Comparison of ENCODE assay signal across 8 cellular contexts in genomic region chr13:111115051-111115840, GRCh38. TPM values are rescaled to one million over a fixed set of nuclear protein-coding genes. Genes with fewer than 3 reads are reported as not detected.
DNase-seq lines count a peak whose midpoint lies in the region; ATAC-seq and TF ChIP-seq lines count a peak whose summit lies in the region.

Gene ARHGEF7 (plus strand): TSS chr13:111115310. CDS start chr13:111115527, 217 bp downstream.

- peak; percentile 45 for ATAC-seq in HG02642 (IDR thresholded peaks at IDR 0.05; ENCODE audit: poor library complexity, unreplicated experiment)
- ATAC-seq in activated CD8-positive, alpha-beta T cell treated with anti-CD3 and anti-CD28 coated beads for 36 hours = peak; percentile 46
- peak; percentile 44 for ATAC-seq in gastroesophageal sphincter
- ATAC-seq in GM21381 (IDR thresholded peaks at IDR 0.05; ENCODE audit: unreplicated experiment) = no peak

- no peak within 1 kb of the TSS for H4K91ac ChIP-seq in neuronal stem cell (ENCODE audit: low read depth, low read length, poor library complexity)

- H3K4me3 ChIP-seq in gastroesophageal sphincter = peak within 1 kb of the TSS; percentile 33 to 61
- H3K4me3 ChIP-seq in neuronal stem cell (ENCODE audit: low read length in 2 of 2) = peak within 1 kb of the TSS; percentile 94 to 96

- peaks cover 3% of the 10 kb centered on the region for H3K79me1 ChIP-seq in neuronal stem cell (ENCODE audit: low read depth, low read length)

- H3K23ac ChIP-seq in neuronal stem cell (ENCODE audit: low read depth, low read length, poor library complexity) = no peak within 1 kb of the TSS

- H2BK5ac ChIP-seq in neuronal stem cell (ENCODE audit: low read length) = peak within 1 kb of the TSS; percentile 58

- DNase-seq in DMS79 (lab: John Stamatoyannopoulos, UW) (peak; percentile 52), neuronal stem cell (ENCODE audit: low spot score) (peak; percentile 43), NCI-H226 (no peak), GM10248 (ENCODE audit: extremely low spot score) (no peak)
- DNase-seq in activated CD8-positive, alpha-beta T cell treated with anti-CD3 and anti-CD28 coated beads for 36 hours = no peak

- H4K8ac ChIP-seq in neuronal stem cell (ENCODE audit: low read depth, low read length) = no peak within 1 kb of the TSS

- H3K9ac ChIP-seq in neuronal stem cell (ENCODE audit: low read depth, low read length, poor library complexity) = peak within 1 kb of the TSS; percentile 87

- CTCF ChIA-PET in activated CD8-positive, alpha-beta T cell treated with anti-CD3 and anti-CD28 coated beads for 36 hours (lab: Charles Lee) = no interaction called here
- CTCF ChIA-PET in GM10248 (lab: Yijun Ruan, JAX) = interaction anchor here (2.3 kb wide), 2 partner anchors 14 to 47 kb away, joined by 7 read pairs; no protein-coding TSS in a partner anchor

- no peak for TF ChIP-seq CTCF in activated CD8-positive, alpha-beta T cell treated with anti-CD3 and anti-CD28 coated beads for 36 hours (IDR thresholded peaks at IDR 0.05)
- no peak for TF ChIP-seq CTCF in gastroesophageal sphincter (IDR thresholded peaks at IDR 0.05)
- TF ChIP-seq CTCF in GM10248 (IDR thresholded peaks at IDR 0.05; ENCODE audit: control extremely low read depth, extremely low read depth, low read depth, missing control alignments) = no peak

- H3K27ac ChIP-seq in gastroesophageal sphincter (peak within 1 kb of the TSS in 3 of 4 donors; percentile 66 to 81 (median 81)), neuronal stem cell (replicated peaks; ENCODE audit: low read length) (peak within 1 kb of the TSS; percentile 44)

- H3K27me3 Mint-ChIP-seq in activated CD8-positive, alpha-beta T cell treated with anti-CD3 and anti-CD28 coated beads for 36 hours = peaks cover 61% of the 10 kb centered on the region

- H3K27me3 ChIP-seq in gastroesophageal sphincter (peaks cover 94% of the 10 kb centered on the region), neuronal stem cell (ENCODE audit: control insufficient read depth in 3 of 3, insufficient read depth in 3 of 3, low read depth in 1 of 3, low read length in 3 of 3) (peaks cover 0 to 15% (median 0%) of the 10 kb centered on the region in 3 experiments)

- no peak for TF ChIP-seq EP300 in gastroesophageal sphincter (IDR thresholded peaks at IDR 0.05)

- peak within 1 kb of the TSS; percentile 10 for H3K4ac ChIP-seq in neuronal stem cell (ENCODE audit: low read length)

- peak within 1 kb of the TSS; percentile 95 for H3K18ac ChIP-seq in neuronal stem cell (ENCODE audit: low read length)

- no peaks in the 10 kb centered on the region for H3K9me3 Mint-ChIP-seq in activated CD8-positive, alpha-beta T cell treated with anti-CD3 and anti-CD28 coated beads for 36 hours

- H2BK12ac ChIP-seq in neuronal stem cell (ENCODE audit: low read length) = no peak within 1 kb of the TSS

- H3K4me1 ChIP-seq in gastroesophageal sphincter = peaks cover 0 to 25% (median 9%) of the 10 kb centered on the region in 3 donors
- H3K4me1 ChIP-seq in neuronal stem cell (ENCODE audit: control insufficient read depth in 2 of 2, insufficient read depth in 1 of 2, low read depth in 1 of 2, low read length in 2 of 2) = peaks cover 2 to 3% of the 10 kb centered on the region in 2 donors

- TF ChIP-seq POLR2A in gastroesophageal sphincter (IDR thresholded peaks at IDR 0.05) = no peak

- H2BK15ac ChIP-seq in neuronal stem cell (ENCODE audit: low read length) = peak within 1 kb of the TSS; percentile 46

- peak within 1 kb of the TSS; percentile 4 for H2AK5ac ChIP-seq in neuronal stem cell (ENCODE audit: low read depth, low read length)

- no peak within 1 kb of the TSS for H2BK120ac ChIP-seq in neuronal stem cell (ENCODE audit: low read depth, low read length)

- peaks cover 0 to 3% (median 0%) of the 10 kb centered on the region in 3 donors for H3K9me3 ChIP-seq in gastroesophageal sphincter
- peaks cover 0 to 3% of the 10 kb centered on the region in 2 donors for H3K9me3 ChIP-seq in neuronal stem cell (replicated peaks in 1 of 2; ENCODE audit: control insufficient read depth in 2 of 2, insufficient read depth in 1 of 2, low read depth in 1 of 2, low read length in 2 of 2)

- intact Hi-C loops in activated CD8-positive, alpha-beta T cell treated with anti-CD3 and anti-CD28 coated beads for 36 hours (cut with micrococcal nuclease) = no loop called here

- peak within 1 kb of the TSS; percentile 91 for H3K4me2 ChIP-seq in neuronal stem cell (ENCODE audit: insufficient read depth, low read length, poor library complexity, severe bottlenecking)

- peak within 1 kb of the TSS; percentile 97 for H2AFZ ChIP-seq in neuronal stem cell (ENCODE audit: low read length)

- H3K36me3 ChIP-seq in gastroesophageal sphincter (no peaks in the 10 kb centered on the region), neuronal stem cell (replicated peaks in 1 of 2; ENCODE audit: control insufficient read depth in 2 of 2, insufficient read depth in 2 of 2, low read length in 2 of 2) (peaks cover 8 to 29% of the 10 kb centered on the region in 2 donors)

- WGBS in gastroesophageal sphincter (ENCODE audit: low coverage in 1 of 2), 2 donors = no CpG with 5 or more reads among the region's 121 CpGs
- no CpG with 5 or more reads among the region's 121 CpGs for WGBS in neuronal stem cell (ENCODE audit: extremely low coverage in 2 of 2, insufficient read length in 2 of 2, insufficient replicate concordance in 1 of 2), 2 donors

- H3K4me3 Mint-ChIP-seq in activated CD8-positive, alpha-beta T cell treated with anti-CD3 and anti-CD28 coated beads for 36 hours = peak within 1 kb of the TSS; percentile 78

- H3K27ac Mint-ChIP-seq in activated CD8-positive, alpha-beta T cell treated with anti-CD3 and anti-CD28 coated beads for 36 hours = no peak within 1 kb of the TSS

- H3K14ac ChIP-seq in neuronal stem cell (ENCODE audit: low read length) = peak within 1 kb of the TSS; percentile 3

- no peaks in the 10 kb centered on the region for H3K36me3 Mint-ChIP-seq in activated CD8-positive, alpha-beta T cell treated with anti-CD3 and anti-CD28 coated beads for 36 hours (ENCODE audit: low read depth)

- peaks cover 14% of the 10 kb centered on the region for H3K4me1 Mint-ChIP-seq in activated CD8-positive, alpha-beta T cell treated with anti-CD3 and anti-CD28 coated beads for 36 hours (ENCODE audit: low read depth)

- POLR2A ChIA-PET in activated CD8-positive, alpha-beta T cell treated with anti-CD3 and anti-CD28 coated beads for 36 hours (lab: Charles Lee) = no interaction called here
- POLR2A ChIA-PET in GM10248 (lab: Yijun Ruan, JAX) = no interaction called here

RNA-seq across cellular contexts. Expression of gene ARHGEF7, which starts in this region (rescaled TPM):
- total RNA-seq in activated CD8-positive, alpha-beta T cell treated with anti-CD3 and anti-CD28 coated beads for 36 hours = 10 to 100 TPM; 67.0 to 71.2 TPM
- 10 to 100 TPM; 23.3 to 78.6 (median 47.2) TPM for total RNA-seq in gastroesophageal sphincter
- 43.9 TPM for polyA plus RNA-seq in neuronal stem cell (2013, experiment 1 of 2)
- polyA plus RNA-seq in neuronal stem cell (2013, experiment 2 of 2) = 44.8 TPM

Comparison
In these comparisons a context has a peak if more than half of its experiments do, and no peak if none do; other contexts are left out.
1. DNase-seq: peak in DMS79 (single experiment) and neuronal stem cell (single experiment); none in activated CD8-positive, alpha-beta T cell treated with anti-CD3 and anti-CD28 coated beads for 36 hours (single experiment), NCI-H226 (single experiment) and GM10248 (single experiment).